ENCODE assay signal across 1 cellular context in the genomic region with DNA sequence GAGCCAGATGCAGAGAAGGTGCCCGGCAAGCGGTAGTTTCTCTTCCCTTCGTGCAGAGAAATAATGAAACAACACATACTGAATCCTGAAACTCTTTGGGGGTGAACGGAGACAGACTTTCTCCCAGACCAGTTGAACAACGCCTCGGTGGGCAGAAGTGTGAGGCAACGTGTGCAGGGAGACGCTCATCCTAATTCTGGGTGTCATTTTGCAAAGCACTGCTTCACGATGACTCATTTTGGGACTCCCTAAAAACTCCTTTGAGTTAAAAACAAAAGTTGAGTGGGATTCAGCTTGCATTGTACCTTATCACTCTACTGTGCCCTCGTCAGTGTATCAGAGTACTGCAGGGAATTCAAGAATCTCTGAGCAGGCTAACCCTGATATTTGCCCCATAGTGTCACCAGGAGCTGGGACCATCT.
TF ChIP-seq lines count a peak whose summit lies in the region.

No MANE protein-coding gene starts in this region.

TF ChIP-seq in H1, 55 proteins besides CTCF, POLR2A, EP300 and RAD21:
- TF ChIP-seq, protein P1, sequence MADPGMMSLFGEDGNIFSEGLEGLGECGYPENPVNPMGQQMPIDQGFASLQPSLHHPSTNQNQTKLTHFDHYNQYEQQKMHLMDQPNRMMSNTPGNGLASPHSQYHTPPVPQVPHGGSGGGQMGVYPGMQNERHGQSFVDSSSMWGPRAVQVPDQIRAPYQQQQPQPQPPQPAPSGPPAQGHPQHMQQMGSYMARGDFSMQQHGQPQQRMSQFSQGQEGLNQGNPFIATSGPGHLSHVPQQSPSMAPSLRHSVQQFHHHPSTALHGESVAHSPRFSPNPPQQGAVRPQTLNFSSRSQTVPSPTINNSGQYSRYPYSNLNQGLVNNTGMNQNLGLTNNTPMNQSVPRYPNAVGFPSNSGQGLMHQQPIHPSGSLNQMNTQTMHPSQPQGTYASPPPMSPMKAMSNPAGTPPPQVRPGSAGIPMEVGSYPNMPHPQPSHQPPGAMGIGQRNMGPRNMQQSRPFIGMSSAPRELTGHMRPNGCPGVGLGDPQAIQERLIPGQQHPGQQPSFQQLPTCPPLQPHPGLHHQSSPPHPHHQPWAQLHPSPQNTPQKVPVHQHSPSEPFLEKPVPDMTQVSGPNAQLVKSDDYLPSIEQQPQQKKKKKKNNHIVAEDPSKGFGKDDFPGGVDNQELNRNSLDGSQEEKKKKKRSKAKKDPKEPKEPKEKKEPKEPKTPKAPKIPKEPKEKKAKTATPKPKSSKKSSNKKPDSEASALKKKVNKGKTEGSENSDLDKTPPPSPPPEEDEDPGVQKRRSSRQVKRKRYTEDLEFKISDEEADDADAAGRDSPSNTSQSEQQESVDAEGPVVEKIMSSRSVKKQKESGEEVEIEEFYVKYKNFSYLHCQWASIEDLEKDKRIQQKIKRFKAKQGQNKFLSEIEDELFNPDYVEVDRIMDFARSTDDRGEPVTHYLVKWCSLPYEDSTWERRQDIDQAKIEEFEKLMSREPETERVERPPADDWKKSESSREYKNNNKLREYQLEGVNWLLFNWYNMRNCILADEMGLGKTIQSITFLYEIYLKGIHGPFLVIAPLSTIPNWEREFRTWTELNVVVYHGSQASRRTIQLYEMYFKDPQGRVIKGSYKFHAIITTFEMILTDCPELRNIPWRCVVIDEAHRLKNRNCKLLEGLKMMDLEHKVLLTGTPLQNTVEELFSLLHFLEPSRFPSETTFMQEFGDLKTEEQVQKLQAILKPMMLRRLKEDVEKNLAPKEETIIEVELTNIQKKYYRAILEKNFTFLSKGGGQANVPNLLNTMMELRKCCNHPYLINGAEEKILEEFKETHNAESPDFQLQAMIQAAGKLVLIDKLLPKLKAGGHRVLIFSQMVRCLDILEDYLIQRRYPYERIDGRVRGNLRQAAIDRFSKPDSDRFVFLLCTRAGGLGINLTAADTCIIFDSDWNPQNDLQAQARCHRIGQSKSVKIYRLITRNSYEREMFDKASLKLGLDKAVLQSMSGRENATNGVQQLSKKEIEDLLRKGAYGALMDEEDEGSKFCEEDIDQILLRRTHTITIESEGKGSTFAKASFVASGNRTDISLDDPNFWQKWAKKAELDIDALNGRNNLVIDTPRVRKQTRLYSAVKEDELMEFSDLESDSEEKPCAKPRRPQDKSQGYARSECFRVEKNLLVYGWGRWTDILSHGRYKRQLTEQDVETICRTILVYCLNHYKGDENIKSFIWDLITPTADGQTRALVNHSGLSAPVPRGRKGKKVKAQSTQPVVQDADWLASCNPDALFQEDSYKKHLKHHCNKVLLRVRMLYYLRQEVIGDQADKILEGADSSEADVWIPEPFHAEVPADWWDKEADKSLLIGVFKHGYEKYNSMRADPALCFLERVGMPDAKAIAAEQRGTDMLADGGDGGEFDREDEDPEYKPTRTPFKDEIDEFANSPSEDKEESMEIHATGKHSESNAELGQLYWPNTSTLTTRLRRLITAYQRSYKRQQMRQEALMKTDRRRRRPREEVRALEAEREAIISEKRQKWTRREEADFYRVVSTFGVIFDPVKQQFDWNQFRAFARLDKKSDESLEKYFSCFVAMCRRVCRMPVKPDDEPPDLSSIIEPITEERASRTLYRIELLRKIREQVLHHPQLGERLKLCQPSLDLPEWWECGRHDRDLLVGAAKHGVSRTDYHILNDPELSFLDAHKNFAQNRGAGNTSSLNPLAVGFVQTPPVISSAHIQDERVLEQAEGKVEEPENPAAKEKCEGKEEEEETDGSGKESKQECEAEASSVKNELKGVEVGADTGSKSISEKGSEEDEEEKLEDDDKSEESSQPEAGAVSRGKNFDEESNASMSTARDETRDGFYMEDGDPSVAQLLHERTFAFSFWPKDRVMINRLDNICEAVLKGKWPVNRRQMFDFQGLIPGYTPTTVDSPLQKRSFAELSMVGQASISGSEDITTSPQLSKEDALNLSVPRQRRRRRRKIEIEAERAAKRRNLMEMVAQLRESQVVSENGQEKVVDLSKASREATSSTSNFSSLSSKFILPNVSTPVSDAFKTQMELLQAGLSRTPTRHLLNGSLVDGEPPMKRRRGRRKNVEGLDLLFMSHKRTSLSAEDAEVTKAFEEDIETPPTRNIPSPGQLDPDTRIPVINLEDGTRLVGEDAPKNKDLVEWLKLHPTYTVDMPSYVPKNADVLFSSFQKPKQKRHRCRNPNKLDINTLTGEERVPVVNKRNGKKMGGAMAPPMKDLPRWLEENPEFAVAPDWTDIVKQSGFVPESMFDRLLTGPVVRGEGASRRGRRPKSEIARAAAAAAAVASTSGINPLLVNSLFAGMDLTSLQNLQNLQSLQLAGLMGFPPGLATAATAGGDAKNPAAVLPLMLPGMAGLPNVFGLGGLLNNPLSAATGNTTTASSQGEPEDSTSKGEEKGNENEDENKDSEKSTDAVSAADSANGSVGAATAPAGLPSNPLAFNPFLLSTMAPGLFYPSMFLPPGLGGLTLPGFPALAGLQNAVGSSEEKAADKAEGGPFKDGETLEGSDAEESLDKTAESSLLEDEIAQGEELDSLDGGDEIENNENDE (IDR thresholded peaks at IDR 0.05; ENCODE audit: insufficient replicate concordance, low read length), result no peak
- TF ChIP-seq, protein P2, sequence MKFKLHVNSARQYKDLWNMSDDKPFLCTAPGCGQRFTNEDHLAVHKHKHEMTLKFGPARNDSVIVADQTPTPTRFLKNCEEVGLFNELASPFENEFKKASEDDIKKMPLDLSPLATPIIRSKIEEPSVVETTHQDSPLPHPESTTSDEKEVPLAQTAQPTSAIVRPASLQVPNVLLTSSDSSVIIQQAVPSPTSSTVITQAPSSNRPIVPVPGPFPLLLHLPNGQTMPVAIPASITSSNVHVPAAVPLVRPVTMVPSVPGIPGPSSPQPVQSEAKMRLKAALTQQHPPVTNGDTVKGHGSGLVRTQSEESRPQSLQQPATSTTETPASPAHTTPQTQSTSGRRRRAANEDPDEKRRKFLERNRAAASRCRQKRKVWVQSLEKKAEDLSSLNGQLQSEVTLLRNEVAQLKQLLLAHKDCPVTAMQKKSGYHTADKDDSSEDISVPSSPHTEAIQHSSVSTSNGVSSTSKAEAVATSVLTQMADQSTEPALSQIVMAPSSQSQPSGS (IDR thresholded peaks at IDR 0.05; ENCODE audit: low read length), result no peak
- no peak for TF ChIP-seq KDM4A (IDR thresholded peaks at IDR 0.05; ENCODE audit: low read depth, low read length, severe bottlenecking)
- TF ChIP-seq ASH2L (IDR thresholded peaks at IDR 0.05; ENCODE audit: low read length), result no peak
